In the genomic region with DNA sequence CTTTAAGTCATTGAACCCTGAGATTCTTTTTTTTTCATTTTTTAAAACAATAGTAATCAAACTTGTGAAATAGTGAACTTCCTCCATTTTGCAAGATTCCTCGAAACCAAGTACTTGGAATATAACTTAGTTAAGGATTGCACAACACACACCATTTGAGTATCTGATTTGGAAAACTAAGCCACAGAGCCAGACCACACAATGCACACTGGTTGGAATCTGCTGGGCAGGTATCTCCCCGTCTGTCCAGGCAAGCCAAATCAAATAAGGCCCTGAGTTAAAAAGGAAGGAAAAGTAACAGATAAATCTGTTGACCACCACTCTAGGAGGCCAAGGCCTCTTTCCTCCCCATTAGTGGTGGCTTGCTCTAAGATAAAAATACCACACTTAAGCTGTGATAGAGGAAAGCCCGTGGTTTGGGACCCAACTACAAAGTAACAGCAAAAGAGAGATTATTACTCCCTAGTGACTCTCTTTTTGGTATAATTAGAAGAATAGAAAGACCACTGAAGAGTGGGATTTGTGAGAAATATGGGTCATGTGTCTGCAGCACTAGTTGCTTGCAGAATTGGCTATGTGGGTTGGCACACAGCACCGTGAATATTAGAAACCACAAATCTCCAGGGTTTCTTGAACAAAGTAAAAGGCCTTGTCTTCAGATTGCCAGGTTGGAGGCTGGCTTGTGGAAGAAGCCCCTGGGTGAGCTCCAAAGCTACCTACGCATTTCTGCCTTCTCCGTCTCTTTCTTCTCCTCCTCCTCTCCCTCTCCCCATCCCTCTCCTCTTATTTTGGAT, we compare ENCODE assay signal across 1 cellular context.
TF ChIP-seq lines count a peak whose summit lies in the region.

No MANE protein-coding gene starts in this region.

TF ChIP-seq in H1, 55 proteins besides CTCF, POLR2A, EP300 and RAD21 (continued from another document):
- TF ChIP-seq CHD7 (IDR thresholded peaks at IDR 0.05; ENCODE audit: insufficient replicate concordance, low read length): no peak
TF ChIP-seq in H1: peak in this region for 1.
